Comparison of ENCODE assay signal across 9 cellular contexts in genomic region chr19:33302974-33303790, GRCh38. TPM values are rescaled to one million over a fixed set of nuclear protein-coding genes. Genes with fewer than 3 reads are reported as not detected.
DNase-seq lines count a peak whose midpoint lies in the region; ATAC-seq and TF ChIP-seq lines count a peak whose summit lies in the region.
"Had no signal": no experiment of that assay in that cellular context is flagged by ENCODE, and none has a peak within 500 bp of the region (broad histone marks: within the 10 kb centered on the region; RNA-seq: fewer than 3 reads in every experiment).

No MANE protein-coding gene starts in this region.

- peak overlapping the region; percentile 41 for H3K4me3 ChIP-seq in CD8-positive, alpha-beta memory T cell (ENCODE audit: low read length)
- H3K4me3 ChIP-seq in GM23338, result peak overlapping the region; percentile 80
- peak overlapping the region; percentile 56 to 62 for H3K4me3 ChIP-seq in cardiac fibroblast (replicated peaks in 1 of 2; ENCODE audit: low read depth in 2 of 2, low read length in 2 of 2)
- peak overlapping the region; percentile 60 for H3K4me3 ChIP-seq in kidney epithelial cell (ENCODE audit: low read depth, low read length)

- 0 out of 2 replicates have a peak, but pooled peaks cover 3% of the 10 kb centered on the region for H4K20me1 ChIP-seq in GM23338 (replicated peaks; ENCODE audit: insufficient read depth)

- peak overlapping the region; percentile 90 for H3K4me2 ChIP-seq in GM23338

- H3K4me1 Mint-ChIP-seq in CD8-positive, alpha-beta memory T cell, result peaks cover 2 to 11% (median 9%) of the 10 kb centered on the region in 3 donors
- peaks cover 17% of the 10 kb centered on the region; the same call in 2 of the 3 replicates for H3K4me1 Mint-ChIP-seq in GM23338
- peaks cover 5% of the 10 kb centered on the region for H3K4me1 Mint-ChIP-seq in stimulated activated effector memory CD8-positive, alpha-beta T cell treated with anti-CD3 and anti-CD28 coated beads, Interleukin-12 subunit alpha, Interleukin-12 subunit beta, amount 100 ng/mL, for 72 hours

- POLR2A ChIA-PET in CD8-positive, alpha-beta memory T cell (lab: Charles Lee), result interaction anchor here (1.4 kb wide), 1 partner anchor 70 kb away, joined by 5 read pairs; the partner anchor contains the start of gene CEBPG

- H3K36me3 ChIP-seq in CD8-positive, alpha-beta memory T cell (ENCODE audit: insufficient read depth, low read length), result no peaks in the 10 kb centered on the region
- H3K36me3 ChIP-seq in GM23338 (ENCODE audit: insufficient read depth), result no peaks in the 10 kb centered on the region
- no peaks in the 10 kb centered on the region for H3K36me3 ChIP-seq in kidney epithelial cell (ENCODE audit: control insufficient read depth, insufficient read depth, low read length)

- no peaks in the 10 kb centered on the region for H3K79me2 ChIP-seq in GM23338 (replicated peaks; ENCODE audit: insufficient read depth)

- no peaks in the 10 kb centered on the region for H3K9me2 ChIP-seq in GM23338 (ENCODE audit: insufficient read depth)

- peak overlapping the region; percentile 41 to 84 (median 63) for H3K4me3 Mint-ChIP-seq in CD8-positive, alpha-beta memory T cell
- peak overlapping the region; percentile 71 for H3K4me3 Mint-ChIP-seq in GM23338
- H3K4me3 Mint-ChIP-seq in stimulated activated effector memory CD8-positive, alpha-beta T cell treated with anti-CD3 and anti-CD28 coated beads, Interleukin-12 subunit alpha, Interleukin-12 subunit beta, amount 100 ng/mL, for 72 hours, result peak overlapping the region; percentile 65

- H3K9me3 Mint-ChIP-seq in CD8-positive, alpha-beta memory T cell, result no peaks in the 10 kb centered on the region
- H3K9me3 Mint-ChIP-seq in GM23338, result no peaks in the 10 kb centered on the region
- H3K9me3 Mint-ChIP-seq in stimulated activated effector memory CD8-positive, alpha-beta T cell treated with anti-CD3 and anti-CD28 coated beads, Interleukin-12 subunit alpha, Interleukin-12 subunit beta, amount 100 ng/mL, for 72 hours, result no peaks in the 10 kb centered on the region

- no peak overlapping the region for H3K27ac ChIP-seq in CD8-positive, alpha-beta memory T cell (ENCODE audit: low read depth, low read length)
- H3K27ac ChIP-seq in GM23338 (ENCODE audit: low read depth), result no peak overlapping the region

- H3K9me3 ChIP-seq in CD8-positive, alpha-beta memory T cell (ENCODE audit: low read length), result no peaks in the 10 kb centered on the region

- H3K27me3 Mint-ChIP-seq in CD8-positive, alpha-beta memory T cell, result peaks cover 20 to 36% of the 10 kb centered on the region in 2 donors
- peaks cover 44% of the 10 kb centered on the region for H3K27me3 Mint-ChIP-seq in GM23338 (ENCODE audit: insufficient read depth, low read depth, poor library complexity)

- H3K36me3 Mint-ChIP-seq in CD8-positive, alpha-beta memory T cell, result no peaks in the 10 kb centered on the region
- no peaks in the 10 kb centered on the region for H3K36me3 Mint-ChIP-seq in GM23338 (ENCODE audit: low read depth)
- H3K36me3 Mint-ChIP-seq in stimulated activated effector memory CD8-positive, alpha-beta T cell treated with anti-CD3 and anti-CD28 coated beads, Interleukin-12 subunit alpha, Interleukin-12 subunit beta, amount 100 ng/mL, for 72 hours, result no peaks in the 10 kb centered on the region

- peak overlapping the region; percentile 89 for H2AFZ ChIP-seq in GM23338

- no peak overlapping the region for H3K27ac Mint-ChIP-seq in CD8-positive, alpha-beta memory T cell
- no peak overlapping the region for H3K27ac Mint-ChIP-seq in GM23338
- no peak overlapping the region for H3K27ac Mint-ChIP-seq in stimulated activated effector memory CD8-positive, alpha-beta T cell treated with anti-CD3 and anti-CD28 coated beads, Interleukin-12 subunit alpha, Interleukin-12 subunit beta, amount 100 ng/mL, for 72 hours

- no peaks in the 10 kb centered on the region for H3F3A ChIP-seq in GM23338 (replicated peaks; ENCODE audit: low read depth)

- peak; percentile 53 for ATAC-seq in GM23338
- peak; percentile 36 for ATAC-seq in stimulated activated effector memory CD8-positive, alpha-beta T cell treated with anti-CD3 and anti-CD28 coated beads, Interleukin-12 subunit alpha, Interleukin-12 subunit beta, amount 100 ng/mL, for 72 hours
- ATAC-seq in GM21737 (IDR thresholded peaks at IDR 0.05; ENCODE audit: unreplicated experiment), result no peak

- H3K4me1 ChIP-seq in CD8-positive, alpha-beta memory T cell (ENCODE audit: insufficient read depth, low read length), result no peaks in the 10 kb centered on the region
- peaks cover 14% of the 10 kb centered on the region for H3K4me1 ChIP-seq in GM23338 (ENCODE audit: insufficient read depth)

- TF ChIP-seq CTCF in GM23338 (conservative IDR thresholded peaks at IDR 0.05; ENCODE audit: low read depth in 2 of 2) (no peak), cardiac fibroblast (IDR thresholded peaks at IDR 0.05; ENCODE audit: low read depth, low read length) (no peak), kidney epithelial cell (IDR thresholded peaks at IDR 0.05; ENCODE audit: insufficient read depth, low read length, poor library complexity, severe bottlenecking) (no peak)

- H3K27me3 ChIP-seq in CD8-positive, alpha-beta memory T cell (ENCODE audit: insufficient read depth, low read length, poor library complexity, severe bottlenecking), result peaks cover 8% of the 10 kb centered on the region
- H3K27me3 ChIP-seq in GM23338 (ENCODE audit: insufficient read depth) (peaks cover 51% of the 10 kb centered on the region), kidney epithelial cell (ENCODE audit: control insufficient read depth, insufficient read depth, low read length) (peaks cover 54% of the 10 kb centered on the region)

- CTCF ChIA-PET in CD8-positive, alpha-beta memory T cell (lab: Charles Lee), result interaction anchor here (1.1 to 2.2 kb wide), 2 partner anchors 68 to 71 kb away, joined by 3 to 6 read pairs; no protein-coding TSS in a partner anchor

- no peak for DNase-seq in CD8-positive, alpha-beta memory T cell
- DNase-seq in GM23338 (ENCODE audit: low spot score) (peak; percentile 81), NCI-H345 (lab: John Stamatoyannopoulos, UW) (peak; percentile 34), cardiac fibroblast (ENCODE audit: low read depth in 2 of 2) (peak; percentile 55 to 65), kidney epithelial cell (ENCODE audit: low read depth) (no peak), SHP77 (lab: John Stamatoyannopoulos, UW) (no peak)
- no peak for DNase-seq in stimulated activated effector memory CD8-positive, alpha-beta T cell treated with anti-CD3 and anti-CD28 coated beads, Interleukin-12 subunit alpha, Interleukin-12 subunit beta, amount 100 ng/mL, for 72 hours (ENCODE audit: low spot score in 2 of 2)

TF ChIP-seq in GM23338, 12 proteins besides CTCF, POLR2A, EP300 and RAD21 (continues in another document):
- no peak for TF ChIP-seq ZNF331 (CRISPR knock-in tag; IDR thresholded peaks at IDR 0.05; ENCODE audit: low read depth)

RNA-seq across cellular contexts. Expression of gene CEBPA, which starts 0.8 kb away (rescaled TPM):
- 1 to 10 TPM; 1.1 to 1.3 TPM for total RNA-seq in CD8-positive, alpha-beta memory T cell
- 1.6 TPM for polyA plus RNA-seq in CD8-positive, alpha-beta memory T cell
- 2.6 and 5.0 TPM in 2 replicates for total RNA-seq in GM23338 (2014; rRNA removed; shearing (Covaris generic))
- polyA plus RNA-seq in GM23338 (2016; fragmentation: Nextera tagmentation; extraction: Ambion mirVana), result 0.50 and 1.2 TPM in 2 replicates
- total RNA-seq in kidney epithelial cell, result 2.0 and 3.7 TPM in 2 replicates
- total RNA-seq: RPMI7951 had no signal

Comparison
In these comparisons a context has a peak if more than half of its experiments do, and no peak if none do; other contexts are left out.
1. DNase-seq: peak in GM23338 (single experiment), NCI-H345 (single experiment) and cardiac fibroblast (2 of 2); none in CD8-positive, alpha-beta memory T cell (0 of 5), kidney epithelial cell (single experiment), stimulated activated effector memory CD8-positive, alpha-beta T cell treated with anti-CD3 and anti-CD28 coated beads, Interleukin-12 subunit alpha, Interleukin-12 subunit beta, amount 100 ng/mL, for 72 hours (0 of 2) and SHP77 (0 of 2).
2. Peak in every context shown above with its lines, with median percentiles within 50 percentile points of each other: H3K4me3 ChIP-seq and H3K4me3 Mint-ChIP-seq.